ENCODE assay signal across 8 cellular contexts in the genomic region with DNA sequence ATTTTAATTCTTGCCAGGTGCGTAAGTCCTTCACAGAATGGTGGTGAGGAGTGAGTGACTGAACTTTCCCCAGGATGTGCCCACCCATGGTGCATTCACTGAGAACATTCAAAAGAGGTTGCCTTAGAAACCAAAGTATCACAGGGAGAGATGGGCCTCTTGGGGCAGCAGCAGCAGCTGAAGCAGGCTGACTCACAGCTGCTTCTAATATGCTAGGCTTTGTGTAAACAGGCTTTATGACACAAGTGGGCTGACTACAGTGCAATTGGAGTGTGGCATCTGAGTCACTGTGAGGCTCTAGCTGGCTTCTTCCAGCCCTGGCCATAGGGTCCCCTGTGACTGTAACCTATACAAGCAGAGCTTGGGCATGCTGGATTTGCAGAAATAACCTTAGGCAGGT. TPM values are rescaled to one million over a fixed set of nuclear protein-coding genes. Genes with fewer than 3 reads are reported as not detected.
A peak's percentile ranks its signal among the peaks of the same experiment; 100 is the strongest.
DNase-seq lines count a peak whose midpoint lies in the region; ATAC-seq and TF ChIP-seq lines count a peak whose summit lies in the region.

No MANE protein-coding gene starts in this region.

- DNase-seq in Caki2 (ENCODE audit: low read depth) (peak; percentile 91), Kasumi-1 (lab: John Stamatoyannopoulos, UW) (peak; percentile 30 to 44), epidermal melanocyte (ENCODE audit: insufficient read length, low spot score) (peak; percentile 83), nephron progenitor cell (peak; percentile 22), G401 (ENCODE audit: low spot score) (no peak), NOMO-1 (lab: John Stamatoyannopoulos, UW; ENCODE audit: unreplicated experiment in 2 of 2) (no peak)

- no peak for ATAC-seq in GM21576 (IDR thresholded peaks at IDR 0.05; ENCODE audit: unreplicated experiment)

- H3K36me3 Mint-ChIP-seq in nephron progenitor cell (ENCODE audit: low read depth): peaks cover 8% of the 10 kb centered on the region

- H3K4me3 Mint-ChIP-seq in nephron progenitor cell: no peak overlapping the region

- in situ Hi-C loops in Caki2 (cut with HindIII; ENCODE audit: low pct_unique_long_range_greater_than_20kb, low sequenced_read_pairs): no loop called here
- in situ Hi-C loops in G401 (cut with HindIII; ENCODE audit: low sequenced_read_pairs): no loop called here

- H3K27me3 Mint-ChIP-seq in nephron progenitor cell (ENCODE audit: low read depth, poor library complexity): no peaks in the 10 kb centered on the region

- peaks cover 64% of the 10 kb centered on the region for H3K4me1 Mint-ChIP-seq in nephron progenitor cell

- no peak for TF ChIP-seq CTCF in nephron progenitor cell (IDR thresholded peaks at IDR 0.05)

- H3K27ac Mint-ChIP-seq in nephron progenitor cell: peak overlapping the region; percentile 87

- H3K9me3 Mint-ChIP-seq in nephron progenitor cell: peaks cover 16% of the 10 kb centered on the region

TF ChIP-seq in PFSK-1, 5 proteins besides CTCF, POLR2A, EP300 and RAD21:
- TF ChIP-seq REST (IDR thresholded peaks at IDR 0.05; ENCODE audit: insufficient read depth in 1 of 2, low read depth in 2 of 2, low read length in 2 of 2): no peak
- TF ChIP-seq SIN3A (IDR thresholded peaks at IDR 0.05; ENCODE audit: borderline replicate concordance, insufficient read depth, low read length): peak; percentile 53; the same call in 1 of the 2 replicates
- peak; percentile 84 for TF ChIP-seq FOXP2 (optimal IDR thresholded peaks at IDR 0.05; ENCODE audit: borderline replicate concordance, extremely low read depth, extremely low read length, insufficient read depth)

RNA-seq across cellular contexts. Expression of gene PIGP, which starts 12.6 kb away (rescaled TPM):
- 78.5 and 83.9 TPM in 2 replicates for total RNA-seq in Caki2 (2014; rRNA removed; shearing (Covaris generic); ENCODE audit: low replicate concordance)
- 18.8 TPM for polyA plus RNA-seq in PFSK-1 (2012; ENCODE audit: insufficient read length, low read depth)
- total RNA-seq in G401 (2014; rRNA removed; shearing (Covaris generic)): 33.1 and 56.1 TPM in 2 replicates

RNA-seq across cellular contexts. Expression of gene TTC3, which starts 12.8 kb away (rescaled TPM):
- total RNA-seq in Caki2 (2014; rRNA removed; shearing (Covaris generic); ENCODE audit: low replicate concordance): 46.5 and 100 TPM in 2 replicates
- 43.8 TPM for polyA plus RNA-seq in PFSK-1 (2012; ENCODE audit: insufficient read length, low read depth)
- 61.5 and 123 TPM in 2 replicates for total RNA-seq in G401 (2014; rRNA removed; shearing (Covaris generic))

RNA-seq across cellular contexts. Expression of gene RIPPLY3, which starts 53.8 kb away (rescaled TPM):
- not detected in 2 replicates for total RNA-seq in Caki2 (2014; rRNA removed; shearing (Covaris generic); ENCODE audit: low replicate concordance)
- not detected for polyA plus RNA-seq in PFSK-1 (2012; ENCODE audit: insufficient read length, low read depth)
- not detected in 2 replicates for total RNA-seq in G401 (2014; rRNA removed; shearing (Covaris generic))

Comparison
In these comparisons a context has a peak if more than half of its experiments do, and no peak if none do; other contexts are left out.
1. DNase-seq: peak in Caki2 (single experiment), Kasumi-1 (2 of 2), epidermal melanocyte (single experiment) and nephron progenitor cell (single experiment); none in G401 (single experiment) and NOMO-1 (0 of 2).